ENCODE assay signal across 13 cellular contexts in genomic region chr7:115359919-115360318, GRCh38.
"Had no signal": no experiment of that assay in that cellular context is flagged by ENCODE, and none has a peak within 500 bp of the region (broad histone marks: within the 10 kb centered on the region; RNA-seq: fewer than 3 reads in every experiment).

No MANE protein-coding gene starts in this region.

- DNase-seq: activated CD4-positive, alpha-beta T cell treated with anti-CD3 and anti-CD28 coated beads, Interleukin-2, amount 10 ng/mL, durations not matched to agents 7 days and 5 days; activated effector memory CD4-positive, alpha-beta T cell treated with Interleukin-2 at 50 U/mL for 16 hours; activated T-cell treated with anti-CD3 and anti-CD28 coated beads for 4 hours; amniotic stem cell; cerebellar nuclear complex; effector memory CD8-positive, alpha-beta T cell; left colon; naive thymus-derived CD4-positive, alpha-beta T cell; T-helper 9 cell; WERI-Rb-1 had no signal

- H3K4me3 ChIP-seq: skin epidermis, tibial nerve had no signal

- ATAC-seq: activated naive CD4-positive, alpha-beta T cell treated with anti-CD3 and anti-CD28 coated beads, Interleukin-2, amount 50 U/mL, for 72 hours; effector memory CD8-positive, alpha-beta T cell; left colon; naive thymus-derived CD4-positive, alpha-beta T cell had no signal
